ENCODE assay signal across 29 cellular contexts in the genomic region with DNA sequence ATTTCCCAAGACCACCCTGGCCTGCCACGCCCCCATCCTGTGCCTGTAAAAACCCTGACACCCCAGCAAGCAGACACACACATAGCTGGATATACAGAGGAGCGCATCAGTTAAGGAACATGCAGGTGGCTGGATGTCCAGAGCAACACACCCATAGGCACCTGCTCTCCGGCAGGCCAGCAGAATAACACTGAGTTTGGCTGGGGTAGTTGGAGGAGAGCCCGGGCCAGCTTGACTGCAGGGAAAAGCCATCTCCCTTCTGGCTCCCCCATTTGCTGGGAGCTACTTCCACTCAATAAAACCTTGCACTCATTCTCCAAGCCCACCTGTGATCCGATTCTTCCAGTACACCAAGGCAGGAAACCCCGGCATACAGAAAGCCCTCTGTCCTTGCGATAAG.
"Had no signal": no experiment of that assay in that cellular context is flagged by ENCODE, and none has a peak within 500 bp of the region (broad histone marks: within the 10 kb centered on the region; RNA-seq: fewer than 3 reads in every experiment).

No MANE protein-coding gene starts in this region.

- H3K36me3 Mint-ChIP-seq: activated CD4-positive, alpha-beta memory T cell treated with anti-CD3 and anti-CD28 coated beads for 36 hours; activated CD8-positive, alpha-beta memory T cell treated with anti-CD3 and anti-CD28 coated beads, Interleukin-2, amount 10 ng/mL, durations not matched to agents 7 days and 5 days; activated naive CD4-positive, alpha-beta T cell treated with anti-CD3 and anti-CD28 coated beads, Interleukin-2, amount 10 ng/mL, durations not matched to agents 7 days and 5 days; activated naive CD4-positive, alpha-beta T cell treated with anti-CD3 and anti-CD28 coated beads, Interleukin-2, amount 50 U/mL, for 72 hours; activated naive CD8-positive, alpha-beta T cell treated with anti-CD3 and anti-CD28 coated beads, Interleukin-2, amount 10 ng/mL, durations not matched to agents 7 days and 5 days; brain had no signal

- H3K4me1 ChIP-seq: breast epithelium, foreskin keratinocyte, gastrocnemius medialis had no signal

- ATAC-seq: activated CD8-positive, alpha-beta memory T cell treated with anti-CD3 and anti-CD28 coated beads, Interleukin-2, amount 10 ng/mL, durations not matched to agents 7 days and 5 days; activated CD8-positive, alpha-beta T cell treated with anti-CD3 and anti-CD28 coated beads, Interleukin-2, amount 10 ng/mL, durations not matched to agents 7 days and 5 days; activated naive CD4-positive, alpha-beta T cell treated with anti-CD3 and anti-CD28 coated beads, Interleukin-2, amount 50 U/mL, for 72 hours; effector memory CD8-positive, alpha-beta T cell; foreskin keratinocyte; gastrocnemius medialis; heart left ventricle had no signal

- H3K36me3 ChIP-seq: ascending aorta, breast epithelium, cardiac muscle cell, esophagus muscularis mucosa, gastrocnemius medialis, heart left ventricle had no signal

- H3K4me1 Mint-ChIP-seq: activated CD4-positive, alpha-beta T cell treated with anti-CD3 and anti-CD28 coated beads, Interleukin-2, amount 10 ng/mL, durations not matched to agents 24 days and 14 days; activated CD8-positive, alpha-beta memory T cell treated with anti-CD3 and anti-CD28 coated beads, Interleukin-2, amount 10 ng/mL, durations not matched to agents 7 days and 5 days; activated naive CD4-positive, alpha-beta T cell treated with anti-CD3 and anti-CD28 coated beads, Interleukin-2, amount 10 ng/mL, durations not matched to agents 7 days and 5 days; activated naive CD8-positive, alpha-beta T cell treated with anti-CD3 and anti-CD28 coated beads, Interleukin-2, amount 10 ng/mL, durations not matched to agents 7 days and 5 days; brain had no signal

- H3K4me3 ChIP-seq: ascending aorta, breast epithelium, cardiac muscle cell, esophagus muscularis mucosa, gastrocnemius medialis, heart left ventricle had no signal

- H3K27me3 ChIP-seq: ascending aorta, breast epithelium, cardiac muscle cell, esophagus muscularis mucosa, gastrocnemius medialis, heart left ventricle had no signal

- H3K27ac Mint-ChIP-seq: activated CD4-positive, alpha-beta memory T cell treated with anti-CD3 and anti-CD28 coated beads for 36 hours; activated CD4-positive, alpha-beta T cell treated with anti-CD3 and anti-CD28 coated beads, Interleukin-2, amount 10 ng/mL, durations not matched to agents 24 days and 14 days; activated CD8-positive, alpha-beta memory T cell treated with anti-CD3 and anti-CD28 coated beads, Interleukin-2, amount 10 ng/mL, durations not matched to agents 7 days and 5 days; activated CD8-positive, alpha-beta T cell treated with anti-CD3 and anti-CD28 coated beads, Interleukin-2, amount 10 ng/mL, durations not matched to agents 7 days and 5 days; activated naive CD4-positive, alpha-beta T cell treated with anti-CD3 and anti-CD28 coated beads, Interleukin-2, amount 10 ng/mL, durations not matched to agents 7 days and 5 days; activated naive CD8-positive, alpha-beta T cell treated with anti-CD3 and anti-CD28 coated beads, Interleukin-2, amount 10 ng/mL, durations not matched to agents 7 days and 5 days; activated T-helper 1 cell treated with anti-CD3 and anti-CD28 coated beads, Interleukin-12 subunit alpha, Interleukin-12 subunit beta, Interleukin-2, Interleukin-4 antibody, amounts not matched to agents 30 ng/mL and 10 ng/mL and 1 ng/mL, durations not matched to agents 14 hours and 24 hours and 36 hours; activated T-helper 2 cell treated with anti-CD3 and anti-CD28 coated beads, Interferon-gamma antibody, Interleukin-2, Interleukin-4, amounts not matched to agents 10 μg/mL and 5 μg/mL and 100 μg/mL, durations not matched to agents 14 hours and 24 hours and 36 hours; brain; effector memory CD8-positive, alpha-beta T cell had no signal

- H3K27ac ChIP-seq: ascending aorta, breast epithelium, cardiac muscle cell, esophagus muscularis mucosa, foreskin keratinocyte, gastrocnemius medialis, heart left ventricle had no signal

- DNase-seq: activated CD4-positive, alpha-beta memory T cell treated with anti-CD3 and anti-CD28 coated beads for 36 hours; activated CD4-positive, alpha-beta T cell treated with anti-CD3 and anti-CD28 coated beads, Interleukin-2, amount 10 ng/mL, durations not matched to agents 24 days and 14 days; activated CD8-positive, alpha-beta memory T cell treated with anti-CD3 and anti-CD28 coated beads, Interleukin-2, amount 10 ng/mL, durations not matched to agents 7 days and 5 days; activated CD8-positive, alpha-beta memory T cell treated with anti-CD3 and anti-CD28 coated beads, Interleukin-2, amount 50 U/mL, for 4 hours; activated CD8-positive, alpha-beta T cell treated with anti-CD3 and anti-CD28 coated beads, Interleukin-2, amount 10 ng/mL, durations not matched to agents 7 days and 5 days; activated effector memory CD4-positive, alpha-beta T cell treated with anti-CD3 and anti-CD28 coated beads, Interleukin-2, amount 50 U/mL, for 16 hours; activated naive CD4-positive, alpha-beta T cell treated with anti-CD3 and anti-CD28 coated beads, Interleukin-2, amount 10 ng/mL, durations not matched to agents 7 days and 5 days; activated naive CD8-positive, alpha-beta T cell treated with anti-CD3 and anti-CD28 coated beads, Interleukin-2, amount 10 ng/mL, durations not matched to agents 7 days and 5 days; activated T-cell treated with anti-CD3 and anti-CD28 coated beads, Interleukin-2, amount 50 U/mL, for 1 hour; activated T-cell treated with anti-CD3 and anti-CD28 coated beads, Interleukin-2, amount 50 U/mL, for 48 hours; central memory CD4-positive, alpha-beta T cell; cortex of kidney; dermis blood vessel endothelial cell; effector CD4-positive, alpha-beta T cell; effector memory CD8-positive, alpha-beta T cell; erythroblast; foreskin keratinocyte; gastrocnemius medialis; glutamatergic neuron; heart left ventricle; T-helper 2 cell had no signal

- H3K4me3 Mint-ChIP-seq: activated CD4-positive, alpha-beta memory T cell treated with anti-CD3 and anti-CD28 coated beads for 36 hours; activated CD4-positive, alpha-beta T cell treated with anti-CD3 and anti-CD28 coated beads, Interleukin-2, amount 10 ng/mL, durations not matched to agents 24 days and 14 days; activated CD8-positive, alpha-beta memory T cell treated with anti-CD3 and anti-CD28 coated beads, Interleukin-2, amount 10 ng/mL, durations not matched to agents 7 days and 5 days; activated CD8-positive, alpha-beta T cell treated with anti-CD3 and anti-CD28 coated beads, Interleukin-2, amount 10 ng/mL, durations not matched to agents 7 days and 5 days; activated naive CD4-positive, alpha-beta T cell treated with anti-CD3 and anti-CD28 coated beads, Interleukin-2, amount 10 ng/mL, durations not matched to agents 7 days and 5 days; activated naive CD8-positive, alpha-beta T cell treated with anti-CD3 and anti-CD28 coated beads, Interleukin-2, amount 10 ng/mL, durations not matched to agents 7 days and 5 days; activated T-helper 1 cell treated with anti-CD3 and anti-CD28 coated beads, Interleukin-12 subunit alpha, Interleukin-12 subunit beta, Interleukin-2, Interleukin-4 antibody, amounts not matched to agents 30 ng/mL and 10 ng/mL and 1 ng/mL, durations not matched to agents 14 hours and 24 hours and 36 hours; brain; effector memory CD8-positive, alpha-beta T cell had no signal

- H3K9me3 Mint-ChIP-seq: activated CD4-positive, alpha-beta memory T cell treated with anti-CD3 and anti-CD28 coated beads for 36 hours; activated CD4-positive, alpha-beta T cell treated with anti-CD3 and anti-CD28 coated beads, Interleukin-2, amount 10 ng/mL, durations not matched to agents 24 days and 14 days; activated naive CD4-positive, alpha-beta T cell treated with anti-CD3 and anti-CD28 coated beads, Interleukin-2, amount 10 ng/mL, durations not matched to agents 7 days and 5 days; activated naive CD4-positive, alpha-beta T cell treated with anti-CD3 and anti-CD28 coated beads, Interleukin-2, amount 50 U/mL, for 72 hours; activated naive CD8-positive, alpha-beta T cell treated with anti-CD3 and anti-CD28 coated beads, Interleukin-2, amount 10 ng/mL, durations not matched to agents 7 days and 5 days; activated T-helper 1 cell treated with anti-CD3 and anti-CD28 coated beads, Interleukin-12 subunit alpha, Interleukin-12 subunit beta, Interleukin-2, Interleukin-4 antibody, amounts not matched to agents 30 ng/mL and 10 ng/mL and 1 ng/mL, durations not matched to agents 14 hours and 24 hours and 36 hours; activated T-helper 2 cell treated with anti-CD3 and anti-CD28 coated beads, Interferon-gamma antibody, Interleukin-2, Interleukin-4, amounts not matched to agents 10 μg/mL and 5 μg/mL and 100 μg/mL, durations not matched to agents 14 hours and 24 hours and 36 hours; effector memory CD8-positive, alpha-beta T cell had no signal
